ENCODE assay signal across 8 cellular contexts in the genomic region with DNA sequence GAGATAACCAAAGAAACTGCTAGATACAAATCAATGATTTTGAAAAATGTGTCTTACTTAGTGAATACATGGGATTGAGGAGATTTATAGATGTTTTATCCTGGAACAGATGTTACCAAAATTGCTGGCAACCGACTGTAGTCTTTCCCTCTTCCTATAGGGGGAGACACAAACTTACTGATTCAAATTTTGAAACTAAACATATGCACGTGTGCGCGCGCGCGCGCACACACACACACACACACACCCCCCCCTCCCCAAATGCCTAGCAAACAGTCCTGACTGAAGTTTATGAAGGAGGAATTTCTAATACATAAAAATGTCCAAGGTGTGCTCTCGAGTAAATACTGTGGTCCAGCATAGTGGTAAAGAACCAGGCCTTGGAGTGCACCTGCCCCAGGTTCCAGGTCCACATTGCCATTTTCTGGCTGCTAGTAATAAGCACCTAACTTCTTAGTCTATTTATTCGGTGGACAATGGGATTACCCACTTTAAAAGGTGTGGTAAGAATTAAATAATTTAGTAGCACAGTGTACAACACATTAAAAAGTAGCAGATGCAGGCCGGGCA. TPM values are rescaled to one million over a fixed set of nuclear protein-coding genes. Genes with fewer than 3 reads are reported as not detected.
A peak's percentile ranks its signal among the peaks of the same experiment; 100 is the strongest.
DNase-seq lines count a peak whose midpoint lies in the region; ATAC-seq and TF ChIP-seq lines count a peak whose summit lies in the region.

No MANE protein-coding gene starts in this region.

- H3K9me2 ChIP-seq in HCT116 (ENCODE audit: insufficient read depth): no peaks in the 10 kb centered on the region

- no peaks in the 10 kb centered on the region for H3K4me1 ChIP-seq in HCT116 (ENCODE audit: control insufficient read depth in 1 of 2, insufficient read depth in 2 of 2, low read length in 2 of 2)

- H3K9me3 ChIP-seq in CD4-positive, alpha-beta T cell (ENCODE audit: control insufficient read depth, low read length): no peaks in the 10 kb centered on the region
- no peaks in the 10 kb centered on the region for H3K9me3 ChIP-seq in HCT116 (ENCODE audit: control insufficient read depth in 1 of 2, insufficient read depth in 1 of 2, low read depth in 1 of 2, low read length in 2 of 2)

- peak overlapping the region; percentile 15 for H3K27ac Mint-ChIP-seq in CD4-positive, alpha-beta T cell
- H3K27ac Mint-ChIP-seq in progenitor cell of endocrine pancreas: no peak overlapping the region

- no peaks in the 10 kb centered on the region for H4K20me1 ChIP-seq in HCT116 (ENCODE audit: insufficient read depth)

- H3K79me2 ChIP-seq in HCT116 (ENCODE audit: insufficient read depth, low read length): no peaks in the 10 kb centered on the region

- BruUV-seq in HCT116 (replicated peaks; lab: Mats Ljungman, UMichigan): no TSS peak

- H3K9ac ChIP-seq in HCT116 (ENCODE audit: low read length): no peak overlapping the region

- no peak overlapping the region for H3K27ac ChIP-seq in CD4-positive, alpha-beta T cell (ENCODE audit: low read depth, low read length)
- no peak overlapping the region for H3K27ac ChIP-seq in HCT116 (ENCODE audit: low read depth, low read length)

- TF ChIP-seq RAD21 in HCT116 (IDR thresholded peaks at IDR 0.05; ENCODE audit: low read depth): peak; percentile 70

- peaks cover 74% of the 10 kb centered on the region for H3K36me3 Mint-ChIP-seq in CD4-positive, alpha-beta T cell (ENCODE audit: low read depth)
- H3K36me3 Mint-ChIP-seq in progenitor cell of endocrine pancreas (ENCODE audit: insufficient read depth): peaks cover 33% of the 10 kb centered on the region

- H2AFZ ChIP-seq in HCT116 (ENCODE audit: low read depth, low read length, poor library complexity, severe bottlenecking): no peak overlapping the region

- DNase-seq in CD4-positive, alpha-beta T cell: peak in 9 of 10 experiments; percentile 5 to 39 (median 18)
- DNase-seq in HCT116 (ENCODE audit: low read depth, low spot score) (peak; percentile 22), erythroblast (lab: John Stamatoyannopoulos, UW) (peak; percentile 65 to 70), progenitor cell of endocrine pancreas (ENCODE audit: low spot score, unreplicated experiment) (no peak), NCI-H1092 (lab: John Stamatoyannopoulos, UW) (no peak)

- no peak overlapping the region for H3K4me3 Mint-ChIP-seq in CD4-positive, alpha-beta T cell
- no peak overlapping the region for H3K4me3 Mint-ChIP-seq in progenitor cell of endocrine pancreas (ENCODE audit: low read depth)

- CTCF ChIA-PET in CD4-positive, alpha-beta T cell (lab: Charles Lee): no interaction called here
- CTCF ChIA-PET in HCT116 (lab: Charles Lee): no interaction called here

- POLR2A ChIA-PET in CD4-positive, alpha-beta T cell (lab: Charles Lee): interaction anchor here (1.2 kb wide), 1 partner anchor 45 kb away, joined by 3 read pairs; no protein-coding TSS in a partner anchor
- POLR2A ChIA-PET in HCT116 (lab: Charles Lee): no interaction called here

- H3K4me3 ChIP-seq in HCT116 (replicated peaks in 1 of 2; ENCODE audit: low read depth in 1 of 2, low read length in 2 of 2): no peak overlapping the region
- no peak overlapping the region for H3K4me3 ChIP-seq in WI38 (ENCODE audit: low read depth, low read length)

- H3K27me3 ChIP-seq in CD4-positive, alpha-beta T cell (ENCODE audit: control insufficient read depth, insufficient read depth, low read length): no peaks in the 10 kb centered on the region
- no peaks in the 10 kb centered on the region for H3K27me3 ChIP-seq in HCT116 (ENCODE audit: insufficient read depth, low read length)

- ATAC-seq in CD4-positive, alpha-beta T cell (ENCODE audit: poor library complexity): peak; percentile 81
- ATAC-seq in HCT116 (peak; percentile 60), HG02885 (IDR thresholded peaks at IDR 0.05; ENCODE audit: poor library complexity, unreplicated experiment) (no peak), HG03135 (IDR thresholded peaks at IDR 0.05; ENCODE audit: unreplicated experiment) (no peak)

- RAD21 ChIA-PET in HCT116 (lab: Charles Lee; ENCODE audit: low non-redundant PET in 1 of 2, low total read pairs in 2 of 2, uncharacterized antibody in 2 of 2, unreplicated experiment in 2 of 2): no interaction called here

- peak; percentile 80 for TF ChIP-seq CTCF in CD4-positive, alpha-beta T cell (IDR thresholded peaks at IDR 0.05)
- TF ChIP-seq CTCF in HCT116 (IDR thresholded peaks at IDR 0.05 in 2 of 3, conservative IDR thresholded peaks at IDR 0.05 in 1 of 3; ENCODE audit: borderline replicate concordance in 1 of 3, insufficient read depth in 1 of 3, low read depth in 2 of 3, low read length in 2 of 3): peak; percentile 55 to 75 (median 65); a peak in 5 of 6 replicates
- TF ChIP-seq CTCF in WI38 (IDR thresholded peaks at IDR 0.05; ENCODE audit: low read depth, low read length): peak; percentile 62
- peak; percentile 64 for TF ChIP-seq CTCF in progenitor cell of endocrine pancreas (IDR thresholded peaks at IDR 0.05; ENCODE audit: unreplicated experiment)

- H3K4me1 Mint-ChIP-seq in CD4-positive, alpha-beta T cell (ENCODE audit: low read depth): no peaks in the 10 kb centered on the region
- H3K4me1 Mint-ChIP-seq in progenitor cell of endocrine pancreas (ENCODE audit: low read depth): no peaks in the 10 kb centered on the region

- TF ChIP-seq POLR2A in HCT116 (IDR thresholded peaks at IDR 0.05; ENCODE audit: borderline replicate concordance, extremely low read depth, insufficient read depth, insufficient read length) (no peak), erythroblast (IDR thresholded peaks at IDR 0.05; ENCODE audit: low read length) (no peak)

- peaks cover 38 to 42% of the 10 kb centered on the region in 2 experiments for H3K36me3 ChIP-seq in HCT116 (ENCODE audit: control insufficient read depth in 1 of 2, insufficient read depth in 2 of 2, low read length in 2 of 2)

- H3K9me3 Mint-ChIP-seq in CD4-positive, alpha-beta T cell: no peaks in the 10 kb centered on the region
- H3K9me3 Mint-ChIP-seq in progenitor cell of endocrine pancreas (ENCODE audit: low read depth): no peaks in the 10 kb centered on the region

- H3K27me3 Mint-ChIP-seq in CD4-positive, alpha-beta T cell: no peaks in the 10 kb centered on the region
- H3K27me3 Mint-ChIP-seq in progenitor cell of endocrine pancreas: no peaks in the 10 kb centered on the region

- intact Hi-C loops in CD4-positive, alpha-beta T cell (cut with DNase I, micrococcal nuclease): loop anchor here (1.0 kb wide), 1 partner anchor 154 kb away; no protein-coding TSS in a partner anchor
- intact Hi-C loops in HCT116 (cut with micrococcal nuclease): loop anchor here (1.0 kb wide), 1 partner anchor 154 kb away; no protein-coding TSS in a partner anchor

- no peak overlapping the region for H3K4me2 ChIP-seq in HCT116 (ENCODE audit: low read length)

TF ChIP-seq in HCT116, 20 proteins besides CTCF, POLR2A, EP300 and RAD21:
- TF ChIP-seq CBX3 (IDR thresholded peaks at IDR 0.05; ENCODE audit: low read depth) (0 out of 2 replicates have a peak, but pooled peaks have one; percentile 28), YY1 (IDR thresholded peaks at IDR 0.05; ENCODE audit: extremely low read depth, insufficient replicate concordance, low read depth, low read length) (no peak)

RNA-seq across cellular contexts. Expression of a gene that starts 18.5 kb away (rescaled TPM):
- total RNA-seq in CD4-positive, alpha-beta T cell: 1 to 10 TPM; 7.0 to 7.5 TPM
- 5.9 TPM for total RNA-seq in HCT116 (2021; ENCODE audit: unreplicated experiment)
- polyA plus RNA-seq in HCT116 (2012): 2.7 and 4.2 TPM in 2 replicates
- total RNA-seq in progenitor cell of endocrine pancreas: 14.8 and 15.1 TPM in 2 replicates

RNA-seq across cellular contexts. Expression of a gene that starts 44.3 kb away (rescaled TPM):
- 10 to 100 TPM; 94.3 to 95.2 TPM for total RNA-seq in CD4-positive, alpha-beta T cell
- total RNA-seq in HCT116 (2021; ENCODE audit: unreplicated experiment): 31.7 TPM
- polyA plus RNA-seq in HCT116 (2012): 21.9 and 22.6 TPM in 2 replicates
- 55.1 and 56.6 TPM in 2 replicates for total RNA-seq in progenitor cell of endocrine pancreas

Comparison
In these comparisons a context has a peak if more than half of its experiments do, and no peak if none do; other contexts are left out.
1. ATAC-seq: peak in CD4-positive, alpha-beta T cell (single experiment) and HCT116 (single experiment); none in HG02885 (single experiment) and HG03135 (single experiment).
2. DNase-seq: peak in CD4-positive, alpha-beta T cell (9 of 10), HCT116 (single experiment) and erythroblast (2 of 2); none in progenitor cell of endocrine pancreas (single experiment) and NCI-H1092 (single experiment).
3. Peak in every context shown above with its lines, with median percentiles within 50 percentile points of each other: CTCF ChIP-seq.